Comparison of ENCODE assay signal across 11 cellular contexts in the genomic region with DNA sequence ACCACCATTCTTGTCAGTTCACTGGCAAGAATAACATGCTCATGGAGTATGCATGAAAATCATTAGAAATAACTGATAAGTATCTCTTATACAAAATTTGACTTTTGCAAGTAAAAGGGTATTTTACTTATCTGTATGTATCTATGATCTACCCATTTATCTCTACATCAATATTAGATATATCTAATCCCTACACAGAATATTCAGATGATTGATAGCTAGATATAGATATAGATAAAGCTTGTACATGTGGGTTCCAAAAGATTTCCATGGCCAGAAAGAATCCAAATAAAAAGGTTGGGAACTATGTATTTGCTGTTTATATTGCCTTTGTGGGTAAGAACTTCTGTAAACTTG.
A peak's percentile ranks its signal among the peaks of the same experiment; 100 is the strongest.
DNase-seq lines count a peak whose midpoint lies in the region; ATAC-seq, FAIRE-seq and TF ChIP-seq lines count a peak whose summit lies in the region.
"Had no signal": no experiment of that assay in that cellular context is flagged by ENCODE, and none has a peak within 500 bp of the region (broad histone marks: within the 10 kb centered on the region; RNA-seq: fewer than 3 reads in every experiment).

No MANE protein-coding gene starts in this region.

- no TSS peak for BruUV-seq in GM12878 (replicated peaks; lab: Mats Ljungman, UMichigan)

- POLR2A ChIA-PET in GM12878 (lab: Charles Lee), result no interaction called here
- POLR2A ChIA-PET in naive thymus-derived CD4-positive, alpha-beta T cell (lab: Charles Lee), result interaction anchor here (1.1 kb wide), 1 partner anchor 9 kb away, joined by 3 read pairs; no protein-coding TSS in a partner anchor

- peak overlapping the region; percentile 5; the same call in 1 of the 2 replicates for H3K4me2 ChIP-seq in GM12878 (ENCODE audit: control insufficient read depth, insufficient read depth)

- H3K9me3 Mint-ChIP-seq in naive thymus-derived CD4-positive, alpha-beta T cell, result no peaks in the 10 kb centered on the region

- in situ Hi-C loops in GM12878 (cut with MboI), result no loop called here
- in situ Hi-C loops in transverse colon (cut with MboI; ENCODE audit: low pct_ligation_motif_present in 1 of 4, low pct_unique_long_range_greater_than_20kb in 1 of 4, low sequenced_read_pairs in 3 of 4), result no loop called here

- H3K9ac ChIP-seq in GM12878 (ENCODE audit: control insufficient read depth, insufficient read depth, low read length), result no peak overlapping the region

- H3K36me3 Mint-ChIP-seq in naive thymus-derived CD4-positive, alpha-beta T cell, result peaks cover 0 to 25% (median 16%) of the 10 kb centered on the region in 5 donors

- RAD21 ChIA-PET in GM12878 (lab: Charles Lee; ENCODE audit: unreplicated experiment), result interaction anchor here (1.0 to 1.1 kb wide), 3 partner anchors 26 to 54 kb away, joined by 3 to 4 read pairs (median 3); no protein-coding TSS in a partner anchor

- CTCF ChIA-PET in GM12878 (lab: Yijun Ruan, JAX), result interaction anchor here (1.1 to 1.2 kb wide), 2 partner anchors 15 to 40 kb away, joined by 3 to 4 read pairs; no protein-coding TSS in a partner anchor
- CTCF ChIA-PET in naive thymus-derived CD4-positive, alpha-beta T cell (lab: Charles Lee), result no interaction called here

- peaks cover 0 to 63% (median 47%) of the 10 kb centered on the region in 12 donors for H3K4me1 ChIP-seq in heart left ventricle
- H3K4me1 ChIP-seq in GM12878 (ENCODE audit: control insufficient read depth, insufficient read depth, low read length), result peaks cover 34% of the 10 kb centered on the region
- peaks cover 17 to 36% of the 10 kb centered on the region in 2 donors for H3K4me1 ChIP-seq in naive thymus-derived CD4-positive, alpha-beta T cell (ENCODE audit: control insufficient read depth in 2 of 2, insufficient read depth in 2 of 2, low read length in 2 of 2)
- peaks cover 20 to 45% (median 23%) of the 10 kb centered on the region in 4 donors for H3K4me1 ChIP-seq in transverse colon

- H4K20me1 ChIP-seq in GM12878 (ENCODE audit: control insufficient read depth, insufficient read depth), result no peaks in the 10 kb centered on the region

- no peak for TF ChIP-seq EP300 in GM12878 (IDR thresholded peaks at IDR 0.05; ENCODE audit: borderline replicate concordance in 1 of 2, control insufficient read depth in 1 of 2, low read depth in 2 of 2, low read length in 2 of 2)
- TF ChIP-seq EP300 in transverse colon (IDR thresholded peaks at IDR 0.05; ENCODE audit: low read depth), result no peak

- H3K4me3 Mint-ChIP-seq in naive thymus-derived CD4-positive, alpha-beta T cell, result peak overlapping the region in 8 of 10 donors; percentile 25 to 80 (median 57)

- peak overlapping the region; percentile 47 to 89 (median 80) for H3K27ac ChIP-seq in heart left ventricle
- H3K27ac ChIP-seq in GM12878 (ENCODE audit: control insufficient read depth, insufficient read depth), result peak overlapping the region; percentile 87
- no peak overlapping the region for H3K27ac ChIP-seq in naive thymus-derived CD4-positive, alpha-beta T cell (ENCODE audit: low read depth, low read length)
- peak overlapping the region; percentile 75 to 80 (median 77) for H3K27ac ChIP-seq in transverse colon

- H3K9me3 ChIP-seq in heart left ventricle (no peaks in the 10 kb centered on the region), GM12878 (replicated peaks; ENCODE audit: control insufficient read depth, insufficient read depth, low read length) (no peaks in the 10 kb centered on the region), transverse colon (no peaks in the 10 kb centered on the region)
- no peaks in the 10 kb centered on the region for H3K9me3 ChIP-seq in naive thymus-derived CD4-positive, alpha-beta T cell (ENCODE audit: control insufficient read depth in 2 of 3, low read length in 3 of 3)
- H3K9me3 ChIP-seq: BE2C had no signal

- no peaks in the 10 kb centered on the region for H3K27me3 Mint-ChIP-seq in naive thymus-derived CD4-positive, alpha-beta T cell

- no peak for TF ChIP-seq RAD21 in GM12878 (IDR thresholded peaks at IDR 0.05; ENCODE audit: insufficient read depth, low read depth, low read length)

- H2AFZ ChIP-seq in GM12878 (ENCODE audit: control insufficient read depth, low read depth, low read length), result no peak overlapping the region

- TF ChIP-seq CTCF in heart left ventricle (IDR thresholded peaks at IDR 0.05) (no peak), GM12878 (IDR thresholded peaks at IDR 0.05 in 2 of 3, conservative IDR thresholded peaks at IDR 0.05 in 1 of 3; ENCODE audit: control insufficient read depth in 2 of 3, extremely low read depth in 1 of 3, insufficient read depth in 1 of 3, low read depth in 3 of 3, low read length in 3 of 3) (no peak), transverse colon (IDR thresholded peaks at IDR 0.05) (no peak)

- intact Hi-C loops in heart left ventricle (cut with DNase I), result no loop called here
- intact Hi-C loops in left cardiac atrium (cut with DNase I), result no loop called here
- intact Hi-C loops in GM12878 (cut with micrococcal nuclease; ENCODE audit: unreplicated experiment), result no loop called here
- intact Hi-C loops in naive thymus-derived CD4-positive, alpha-beta T cell (cut with micrococcal nuclease), result no loop called here
- intact Hi-C loops in transverse colon (cut with DNase I; ENCODE audit: low total_unique reads), result no loop called here

- DNase-seq in heart left ventricle (no peak), left cardiac atrium (no peak), GM12878 (ENCODE audit: low read depth, low spot score) (no peak), transverse colon (no peak), iPS-NIHi11 (ENCODE audit: low spot score) (no peak)
- no peak for DNase-seq in naive thymus-derived CD4-positive, alpha-beta T cell
- DNase-seq in effector CD4-positive, alpha-beta T cell, result no peak
- DNase-seq: NCI-H187 treated with DMSO at 0.1 percent for 48 hours had no signal

- H3K27me3 ChIP-seq in heart left ventricle (no peaks in the 10 kb centered on the region), GM12878 (replicated peaks in 1 of 2; ENCODE audit: control insufficient read depth in 2 of 2, insufficient read depth in 2 of 2, low read length in 1 of 2) (no peaks in the 10 kb centered on the region), transverse colon (no peaks in the 10 kb centered on the region)
- H3K27me3 ChIP-seq in naive thymus-derived CD4-positive, alpha-beta T cell (ENCODE audit: control insufficient read depth in 2 of 2, insufficient read depth in 2 of 2, low read length in 2 of 2), result no peaks in the 10 kb centered on the region
- H3K27me3 ChIP-seq: BE2C had no signal

- H3K4me3 ChIP-seq in heart left ventricle, result no peak overlapping the region
- H3K4me3 ChIP-seq in GM12878, result no peak overlapping the region
- no peak overlapping the region for H3K4me3 ChIP-seq in naive thymus-derived CD4-positive, alpha-beta T cell (ENCODE audit: low read length)
- H3K4me3 ChIP-seq in transverse colon, result no peak overlapping the region

- no peak for ATAC-seq in heart left ventricle
- no peak for ATAC-seq in left cardiac atrium
- no peak for ATAC-seq in GM12878
- ATAC-seq in naive thymus-derived CD4-positive, alpha-beta T cell, result no peak
- no peak for ATAC-seq in activated CD4-positive, CD25-positive, alpha-beta regulatory T cell treated with anti-CD3 and anti-CD28 coated beads, Interleukin-2, amount 50 U/mL, for 24 hours

- TF ChIP-seq POLR2A in heart left ventricle (IDR thresholded peaks at IDR 0.05) (no peak), GM12878 (IDR thresholded peaks at IDR 0.05; ENCODE audit: low read depth, low read length) (no peak), transverse colon (IDR thresholded peaks at IDR 0.05) (no peak)

- peaks cover 14% of the 10 kb centered on the region for H3K79me2 ChIP-seq in GM12878 (ENCODE audit: control insufficient read depth, insufficient read depth, low read length)

- FAIRE-seq in GM12878 (lab: Jason Lieb, UNC), result no peak
- FAIRE-seq: RCC 7860 had no signal

- SMC1A ChIA-PET in GM12878 (lab: Charles Lee; ENCODE audit: uncharacterized antibody, unreplicated experiment), result interaction anchor here (1.1 to 1.6 kb wide), 5 partner anchors 11 to 78 kb away, joined by 3 to 6 read pairs (median 4); no protein-coding TSS in a partner anchor

- H3K4me1 Mint-ChIP-seq in naive thymus-derived CD4-positive, alpha-beta T cell, result peaks cover 37 to 93% (median 78%) of the 10 kb centered on the region in 7 donors

- H3K27ac Mint-ChIP-seq in naive thymus-derived CD4-positive, alpha-beta T cell, result peak overlapping the region; percentile 18 to 94 (median 87)

- H3K36me3 ChIP-seq in heart left ventricle (no peaks in the 10 kb centered on the region), GM12878 (ENCODE audit: control insufficient read depth in 2 of 2, insufficient read depth in 2 of 2, low read length in 1 of 2) (no peaks in the 10 kb centered on the region; a peak in 1 of 4 replicates), transverse colon (no peaks in the 10 kb centered on the region)
- H3K36me3 ChIP-seq in naive thymus-derived CD4-positive, alpha-beta T cell (ENCODE audit: control insufficient read depth in 2 of 3, insufficient read depth in 3 of 3, low read length in 3 of 3), result no peaks in the 10 kb centered on the region
- H3K36me3 ChIP-seq: BE2C had no signal

TF ChIP-seq in GM12878, 131 proteins besides CTCF, POLR2A, EP300 and RAD21 (continues in another document):
- TF ChIP-seq JUNB (IDR thresholded peaks at IDR 0.05), result no peak
- no peak for TF ChIP-seq IKZF2 (IDR thresholded peaks at IDR 0.05)
- no peak for TF ChIP-seq RELA (IDR thresholded peaks at IDR 0.05; ENCODE audit: borderline replicate concordance, partially characterized antibody)
- TF ChIP-seq TARDBP (IDR thresholded peaks at IDR 0.05; ENCODE audit: borderline replicate concordance), result no peak
- TF ChIP-seq CBFB (IDR thresholded peaks at IDR 0.05; ENCODE audit: low read depth), result no peak
- no peak for TF ChIP-seq MEF2A (IDR thresholded peaks at IDR 0.05; ENCODE audit: insufficient read depth, low read depth, low read length)
- TF ChIP-seq NR2C1 (IDR thresholded peaks at IDR 0.05), result no peak
- TF ChIP-seq KAT2A (conservative IDR thresholded peaks at IDR 0.05; ENCODE audit: control insufficient read depth, low read depth, low read length), result no peak
- TF ChIP-seq, protein P1, sequence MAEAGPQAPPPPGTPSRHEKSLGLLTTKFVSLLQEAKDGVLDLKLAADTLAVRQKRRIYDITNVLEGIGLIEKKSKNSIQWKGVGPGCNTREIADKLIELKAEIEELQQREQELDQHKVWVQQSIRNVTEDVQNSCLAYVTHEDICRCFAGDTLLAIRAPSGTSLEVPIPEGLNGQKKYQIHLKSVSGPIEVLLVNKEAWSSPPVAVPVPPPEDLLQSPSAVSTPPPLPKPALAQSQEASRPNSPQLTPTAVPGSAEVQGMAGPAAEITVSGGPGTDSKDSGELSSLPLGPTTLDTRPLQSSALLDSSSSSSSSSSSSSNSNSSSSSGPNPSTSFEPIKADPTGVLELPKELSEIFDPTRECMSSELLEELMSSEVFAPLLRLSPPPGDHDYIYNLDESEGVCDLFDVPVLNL (IDR thresholded peaks at IDR 0.05; ENCODE audit: low read depth, low read length), result no peak
- TF ChIP-seq, protein P2, sequence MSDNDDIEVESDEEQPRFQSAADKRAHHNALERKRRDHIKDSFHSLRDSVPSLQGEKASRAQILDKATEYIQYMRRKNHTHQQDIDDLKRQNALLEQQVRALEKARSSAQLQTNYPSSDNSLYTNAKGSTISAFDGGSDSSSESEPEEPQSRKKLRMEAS (IDR thresholded peaks at IDR 0.05; ENCODE audit: low read depth, low read length), result no peak
- TF ChIP-seq ZNF274 (IDR thresholded peaks at IDR 0.05; ENCODE audit: insufficient read depth, insufficient read length), result no peak
